8 cellular contexts compared by ENCODE assay signal in the genomic region with DNA sequence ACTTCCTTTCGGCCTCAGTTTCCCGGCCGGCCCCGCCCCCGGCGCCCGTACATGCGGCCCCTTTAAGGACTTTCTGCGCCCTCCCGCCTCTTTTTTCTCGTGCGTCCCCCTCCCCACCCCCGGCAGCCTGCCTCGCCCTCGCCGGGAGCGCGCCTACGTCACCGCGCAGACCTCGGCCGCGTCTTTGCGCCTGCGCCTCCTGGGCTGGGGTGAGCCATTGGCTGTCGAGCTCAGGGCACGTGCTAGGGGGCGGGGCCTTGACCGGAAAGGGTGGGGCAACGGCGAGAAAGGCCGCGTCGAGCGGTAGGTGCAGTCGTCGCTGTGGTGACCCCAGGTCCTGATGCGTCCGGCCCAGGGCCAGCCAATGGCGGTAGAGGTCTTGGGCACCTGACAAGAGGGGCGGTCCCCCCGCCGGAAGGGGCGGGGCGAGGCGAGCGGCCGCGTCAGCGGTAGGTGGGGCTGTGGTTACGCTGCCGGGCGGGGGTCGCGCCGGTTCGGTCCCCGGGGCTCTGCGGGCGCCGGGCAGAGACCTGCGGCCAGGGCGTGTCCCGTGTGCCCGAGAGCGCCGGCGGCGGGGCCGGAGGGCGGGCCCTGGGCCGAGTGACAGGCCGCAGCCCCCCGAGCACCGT. TPM values are rescaled to one million over a fixed set of nuclear protein-coding genes. Genes with fewer than 3 reads are reported as not detected.
DNase-seq lines count a peak whose midpoint lies in the region; ATAC-seq and TF ChIP-seq lines count a peak whose summit lies in the region.

Gene UVSSA, plus strand, starts transcription at position 428 of the 629 bp plus-strand sequence. CDS start 884 bp downstream, outside the sequence.

- H3F3A ChIP-seq in GM23248 (ENCODE audit: insufficient read depth), result peaks cover 20% of the 10 kb centered on the region

- H3K9me3 ChIP-seq in DND-41 (ENCODE audit: insufficient read depth, low read length, severe bottlenecking) (no peaks in the 10 kb centered on the region), GM23248 (ENCODE audit: low read depth) (no peaks in the 10 kb centered on the region)

- H3K27me3 Mint-ChIP-seq in activated T-helper 1 cell treated with anti-CD3 and anti-CD28 coated beads, Interleukin-12 subunit alpha, Interleukin-12 subunit beta, Interleukin-2, Interleukin-4 antibody, amounts not matched to agents 30 ng/mL and 10 ng/mL and 1 ng/mL, durations not matched to agents 14 hours and 24 hours and 36 hours (ENCODE audit: insufficient read depth), result peaks cover 2% of the 10 kb centered on the region
- no peaks in the 10 kb centered on the region for H3K27me3 Mint-ChIP-seq in naive B cell
- H3K27me3 Mint-ChIP-seq in stimulated activated memory B cell treated with anti-CD40 and anti-IgM and Interleukin-4, amounts not matched to agents 10 μg/mL and 1 μg/mL and 100 μg/mL, for 72 hours, result no peaks in the 10 kb centered on the region

- peak within 1 kb of the TSS; percentile 86 for H2AFZ ChIP-seq in DND-41 (ENCODE audit: low read depth, low read length)
- H2AFZ ChIP-seq in GM23248, result peak within 1 kb of the TSS; percentile 79

- peaks cover 18% of the 10 kb centered on the region for H3K36me3 Mint-ChIP-seq in activated T-helper 1 cell treated with anti-CD3 and anti-CD28 coated beads, Interleukin-12 subunit alpha, Interleukin-12 subunit beta, Interleukin-2, Interleukin-4 antibody, amounts not matched to agents 30 ng/mL and 10 ng/mL and 1 ng/mL, durations not matched to agents 14 hours and 24 hours and 36 hours (ENCODE audit: low read depth)
- H3K36me3 Mint-ChIP-seq in naive B cell, result no peaks in the 10 kb centered on the region
- H3K36me3 Mint-ChIP-seq in stimulated activated memory B cell treated with anti-CD40 and anti-IgM and Interleukin-4, amounts not matched to agents 10 μg/mL and 1 μg/mL and 100 μg/mL, for 72 hours, result peaks cover 9% of the 10 kb centered on the region

- DNase-seq in DND-41, result peak; percentile 100
- DNase-seq in GM23248, result peak; percentile 100
- peak; percentile 96 to 97 for DNase-seq in Kasumi-1 (lab: John Stamatoyannopoulos, UW)
- peak; percentile 97 for DNase-seq in RPMI7951 (ENCODE audit: low read depth)
- DNase-seq in activated T-helper 1 cell treated with anti-CD3 and anti-CD28 coated beads, Interleukin-12 subunit alpha, Interleukin-12 subunit beta, Interleukin-2, Interleukin-4 antibody, amounts not matched to agents 30 ng/mL and 10 ng/mL and 1 ng/mL, durations not matched to agents 14 hours and 24 hours and 36 hours (ENCODE audit: low spot score), result peak; percentile 100
- peak; percentile 100 for DNase-seq in fibroblast of gingiva (ENCODE audit: low read depth)
- DNase-seq in naive B cell, result peak; percentile 100

- no peaks in the 10 kb centered on the region for H3K9me2 ChIP-seq in GM23248 (ENCODE audit: insufficient read depth)

- peak within 1 kb of the TSS; percentile 92 for H3K4me3 Mint-ChIP-seq in activated T-helper 1 cell treated with anti-CD3 and anti-CD28 coated beads, Interleukin-12 subunit alpha, Interleukin-12 subunit beta, Interleukin-2, Interleukin-4 antibody, amounts not matched to agents 30 ng/mL and 10 ng/mL and 1 ng/mL, durations not matched to agents 14 hours and 24 hours and 36 hours
- H3K4me3 Mint-ChIP-seq in naive B cell, result peak within 1 kb of the TSS; percentile 85 to 97 (median 95)
- H3K4me3 Mint-ChIP-seq in stimulated activated memory B cell treated with anti-CD40 and anti-IgM and Interleukin-4, amounts not matched to agents 10 μg/mL and 1 μg/mL and 100 μg/mL, for 72 hours, result peak within 1 kb of the TSS; percentile 87

- H3K4me1 ChIP-seq in DND-41 (ENCODE audit: insufficient read depth, low read length) (peaks cover 48% of the 10 kb centered on the region), GM23248 (ENCODE audit: insufficient read depth) (peaks cover 15% of the 10 kb centered on the region)

- 0 to 3% methylated on average over 32 to 60 of the region's 76 CpGs for WGBS in GM23248 (ENCODE audit: low coverage in 1 of 2, low lambda C conversion rate in 2 of 2, missing lambda C conversion rate in 2 of 2), 2 experiments

- ATAC-seq in DND-41 (ENCODE audit: insufficient read depth, low read depth) (peak; percentile 90), naive B cell (ENCODE audit: low read depth in 2 of 2) (peak; percentile 88 to 92)
- ATAC-seq in stimulated activated memory B cell treated with anti-CD40 and anti-IgM and Interleukin-4, amounts not matched to agents 10 μg/mL and 1 μg/mL and 100 μg/mL, for 72 hours, result peak; percentile 98

- in situ Hi-C loops in GM23248 (cut with MboI), result no loop called here

- peaks cover 32% of the 10 kb centered on the region for H3K4me1 Mint-ChIP-seq in activated T-helper 1 cell treated with anti-CD3 and anti-CD28 coated beads, Interleukin-12 subunit alpha, Interleukin-12 subunit beta, Interleukin-2, Interleukin-4 antibody, amounts not matched to agents 30 ng/mL and 10 ng/mL and 1 ng/mL, durations not matched to agents 14 hours and 24 hours and 36 hours (ENCODE audit: low read depth)
- H3K4me1 Mint-ChIP-seq in naive B cell, result peaks cover 22 to 40% (median 36%) of the 10 kb centered on the region in 3 donors
- peaks cover 43% of the 10 kb centered on the region for H3K4me1 Mint-ChIP-seq in stimulated activated memory B cell treated with anti-CD40 and anti-IgM and Interleukin-4, amounts not matched to agents 10 μg/mL and 1 μg/mL and 100 μg/mL, for 72 hours

- H3K4me2 ChIP-seq in DND-41 (ENCODE audit: insufficient read depth, low read length) (peak within 1 kb of the TSS; percentile 90), GM23248 (ENCODE audit: unreplicated experiment) (peak within 1 kb of the TSS; percentile 90)

- peak within 1 kb of the TSS; percentile 92 for H3K27ac Mint-ChIP-seq in activated T-helper 1 cell treated with anti-CD3 and anti-CD28 coated beads, Interleukin-12 subunit alpha, Interleukin-12 subunit beta, Interleukin-2, Interleukin-4 antibody, amounts not matched to agents 30 ng/mL and 10 ng/mL and 1 ng/mL, durations not matched to agents 14 hours and 24 hours and 36 hours
- H3K27ac Mint-ChIP-seq in naive B cell, result peak within 1 kb of the TSS; percentile 81 to 98 (median 96)
- peak within 1 kb of the TSS; percentile 84 for H3K27ac Mint-ChIP-seq in stimulated activated memory B cell treated with anti-CD40 and anti-IgM and Interleukin-4, amounts not matched to agents 10 μg/mL and 1 μg/mL and 100 μg/mL, for 72 hours

- H3K27ac ChIP-seq in DND-41 (ENCODE audit: low read length) (peak within 1 kb of the TSS; percentile 85), GM23248 (peak within 1 kb of the TSS; percentile 90)

- no peaks in the 10 kb centered on the region for H3K9me3 Mint-ChIP-seq in activated T-helper 1 cell treated with anti-CD3 and anti-CD28 coated beads, Interleukin-12 subunit alpha, Interleukin-12 subunit beta, Interleukin-2, Interleukin-4 antibody, amounts not matched to agents 30 ng/mL and 10 ng/mL and 1 ng/mL, durations not matched to agents 14 hours and 24 hours and 36 hours
- no peaks in the 10 kb centered on the region for H3K9me3 Mint-ChIP-seq in naive B cell
- H3K9me3 Mint-ChIP-seq in stimulated activated memory B cell treated with anti-CD40 and anti-IgM and Interleukin-4, amounts not matched to agents 10 μg/mL and 1 μg/mL and 100 μg/mL, for 72 hours, result no peaks in the 10 kb centered on the region

- H3K36me3 ChIP-seq in DND-41 (ENCODE audit: insufficient read depth, low read length), result peaks cover 19% of the 10 kb centered on the region
- H3K36me3 ChIP-seq in GM23248 (ENCODE audit: low read depth), result no peaks in the 10 kb centered on the region

- H3K9ac ChIP-seq in DND-41 (ENCODE audit: low read depth, low read length) (peak within 1 kb of the TSS; percentile 96), GM23248 (peak within 1 kb of the TSS; percentile 91)

- TF ChIP-seq CTCF in DND-41 (IDR thresholded peaks at IDR 0.05; ENCODE audit: borderline replicate concordance, extremely low read depth, low read length, poor library complexity, severe bottlenecking), result no peak

- peaks cover 42% of the 10 kb centered on the region for H3K79me2 ChIP-seq in DND-41 (ENCODE audit: insufficient read depth, low read length)
- H3K79me2 ChIP-seq in GM23248 (ENCODE audit: insufficient read depth), result peaks cover 49% of the 10 kb centered on the region

- H3K4me3 ChIP-seq in DND-41 (ENCODE audit: low read depth in 1 of 2, low read length in 2 of 2) (peak within 1 kb of the TSS; percentile 83 to 85), GM23248 (peak within 1 kb of the TSS; percentile 81)

- intact Hi-C loops in activated T-helper 1 cell treated with anti-CD3 and anti-CD28 coated beads, Interleukin-12 subunit alpha, Interleukin-12 subunit beta, Interleukin-2, Interleukin-4 antibody, amounts not matched to agents 30 ng/mL and 10 ng/mL and 1 ng/mL, durations not matched to agents 14 hours and 24 hours and 36 hours (cut with micrococcal nuclease), result loop anchor here (1.0 to 10.0 kb wide), 17 partner anchors 16 to 1225 kb away; partner anchors contain the start of genes CFAP99, CTBP1, DGKQ and FAM193A

- H3K27me3 ChIP-seq in DND-41 (ENCODE audit: insufficient read depth, low read length, poor library complexity) (no peaks in the 10 kb centered on the region), GM23248 (replicated peaks; ENCODE audit: insufficient read depth) (no peaks in the 10 kb centered on the region)

- H4K20me1 ChIP-seq in DND-41 (ENCODE audit: insufficient read depth, low read length) (peaks cover 4% of the 10 kb centered on the region), GM23248 (ENCODE audit: insufficient read depth) (no peaks in the 10 kb centered on the region)

RNA-seq across cellular contexts. Expression of gene UVSSA, which starts in this region (rescaled TPM):
- total RNA-seq in GM23248 (2014; rRNA removed; shearing (Covaris generic)), result 3.0 and 4.1 TPM in 2 replicates
- polyA plus RNA-seq in GM23248 (2016; fragmentation: Nextera tagmentation; extraction: Ambion mirVana) (2.2 and 2.9 TPM in 2 replicates), naive B cell (ENCODE audit: low read depth in 6 of 6) (1 to 10 TPM; 2.0 to 5.6 (median 3.0) TPM)
- total RNA-seq in RPMI7951 (2014; rRNA removed; shearing (Covaris generic)), result 1.2 and 2.6 TPM in 2 replicates
- total RNA-seq in activated T-helper 1 cell treated with anti-CD3 and anti-CD28 coated beads, Interleukin-12 subunit alpha, Interleukin-12 subunit beta, Interleukin-2, Interleukin-4 antibody, amounts not matched to agents 30 ng/mL and 10 ng/mL and 1 ng/mL, durations not matched to agents 14 hours and 24 hours and 36 hours, result 25.8 and 27.5 TPM in 2 replicates

Comparison
In these comparisons a context has a peak if more than half of its experiments do, and no peak if none do; other contexts are left out.
1. Peak in every context shown above with its lines: DNase-seq, ATAC-seq, H3K4me3 ChIP-seq and H3K27ac ChIP-seq.